Comparison of ENCODE assay signal across 28 cellular contexts in the genomic region with DNA sequence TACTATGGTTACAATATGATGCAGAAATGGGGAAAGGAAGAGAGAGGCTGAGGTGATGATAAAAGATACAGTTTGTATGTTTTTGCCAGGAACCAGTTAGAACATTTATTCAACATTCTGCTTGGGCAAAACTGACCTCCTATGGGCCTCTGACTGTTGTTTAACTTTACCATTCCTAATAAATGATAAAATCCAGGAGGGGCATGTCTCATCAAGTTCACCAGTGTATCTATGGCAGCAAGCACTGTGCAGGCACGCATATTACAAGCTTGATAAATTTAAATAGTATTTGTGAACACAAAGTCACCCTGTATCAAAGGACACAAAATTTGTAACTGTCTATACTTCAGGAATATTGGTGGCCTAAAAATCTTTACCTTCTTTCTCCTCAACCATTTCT. TPM values are rescaled to one million over a fixed set of nuclear protein-coding genes. Genes with fewer than 3 reads are reported as not detected.
DNase-seq lines count a peak whose midpoint lies in the region; ATAC-seq, FAIRE-seq and TF ChIP-seq lines count a peak whose summit lies in the region.
"Had no signal": no experiment of that assay in that cellular context is flagged by ENCODE, and none has a peak within 500 bp of the region (broad histone marks: within the 10 kb centered on the region; RNA-seq: fewer than 3 reads in every experiment).

No MANE protein-coding gene starts in this region.

- H3K9me1 ChIP-seq in keratinocyte (ENCODE audit: control insufficient read depth, extremely low read depth, insufficient read depth, low read length), result no peaks in the 10 kb centered on the region

- no peak overlapping the region for H3K4me3 Mint-ChIP-seq in activated CD4-positive, alpha-beta T cell treated with anti-CD3 and anti-CD28 coated beads, Interleukin-2, amount 10 ng/mL, durations not matched to agents 24 days and 14 days
- H3K4me3 Mint-ChIP-seq in activated CD4-positive, alpha-beta T cell treated with anti-CD3 and anti-CD28 coated beads for 36 hours, result no peak overlapping the region
- H3K4me3 Mint-ChIP-seq in CD8-positive, alpha-beta memory T cell, result no peak overlapping the region
- no peak overlapping the region for H3K4me3 Mint-ChIP-seq in astrocyte (ENCODE audit: unreplicated experiment)
- H3K4me3 Mint-ChIP-seq: B cell, neural crest cell had no signal

- no peaks in the 10 kb centered on the region for H3K36me3 ChIP-seq in CD8-positive, alpha-beta memory T cell (ENCODE audit: insufficient read depth, low read length)
- peaks cover 2% of the 10 kb centered on the region for H3K36me3 ChIP-seq in astrocyte (ENCODE audit: insufficient read depth, low read length)
- no peaks in the 10 kb centered on the region for H3K36me3 ChIP-seq in keratinocyte (ENCODE audit: control insufficient read depth in 2 of 2, extremely low read depth in 1 of 2, insufficient read depth in 2 of 2, low read length in 2 of 2)
- peaks cover 0 to 19% (median 10%) of the 10 kb centered on the region in 4 donors for H3K36me3 ChIP-seq in esophagus muscularis mucosa
- H3K36me3 ChIP-seq: brain microvascular endothelial cell had no signal

- dilution Hi-C loops in keratinocyte (cut with MboI; ENCODE audit: extremely low pct_ligation_motif_present, low sequenced_read_pairs), result loop anchor here (25.0 kb wide), 1 partner anchor 144 kb away; no protein-coding TSS in a partner anchor

- peaks cover 28% of the 10 kb centered on the region for H3K79me2 ChIP-seq in astrocyte (ENCODE audit: insufficient read depth, low read length)
- H3K79me2 ChIP-seq in keratinocyte (ENCODE audit: control insufficient read depth, insufficient read depth, low read length), result peaks cover 18% of the 10 kb centered on the region

- TF ChIP-seq POLR2A in esophagus muscularis mucosa (IDR thresholded peaks at IDR 0.05; ENCODE audit: low read depth), result no peak

- CTCF ChIA-PET in activated CD4-positive, alpha-beta T cell treated with anti-CD3 and anti-CD28 coated beads for 36 hours (lab: Charles Lee), result interaction anchor here (1.0 to 3.2 kb wide), 4 partner anchors 8 to 177 kb away, joined by 3 to 31 read pairs (median 4); no protein-coding TSS in a partner anchor
- CTCF ChIA-PET in CD8-positive, alpha-beta memory T cell (lab: Charles Lee), result no interaction called here

- TF ChIP-seq EP300 in esophagus muscularis mucosa (IDR thresholded peaks at IDR 0.05), result no peak

- 44% methylated on average over 1 of the region's 1 CpG for WGBS in esophagus muscularis mucosa

- TF ChIP-seq CTCF in astrocyte (IDR thresholded peaks at IDR 0.05; ENCODE audit: insufficient read depth, low read depth, low read length) (no peak), keratinocyte (optimal IDR thresholded peaks at IDR 0.05 in 1 of 3, IDR thresholded peaks at IDR 0.05 in 1 of 3, conservative IDR thresholded peaks at IDR 0.05 in 1 of 3; ENCODE audit: extremely low read depth in 1 of 3, insufficient read depth in 2 of 3, low read length in 3 of 3) (no peak), esophagus muscularis mucosa (IDR thresholded peaks at IDR 0.05) (no peak)

- no peak overlapping the region for H2AFZ ChIP-seq in astrocyte (ENCODE audit: low read depth, low read length)
- H2AFZ ChIP-seq in keratinocyte (ENCODE audit: control insufficient read depth, low read length), result no peak overlapping the region
- H2AFZ ChIP-seq: GM23248 had no signal

- H3K4me2 ChIP-seq in astrocyte (ENCODE audit: low read length) (no peak overlapping the region), keratinocyte (ENCODE audit: control insufficient read depth, extremely low read depth, insufficient read depth, low read depth, low read length) (peak overlapping the region; percentile 54)

- H3K4me1 Mint-ChIP-seq in activated CD4-positive, alpha-beta T cell treated with anti-CD3 and anti-CD28 coated beads, Interleukin-2, amount 10 ng/mL, durations not matched to agents 24 days and 14 days, result peaks cover 30% of the 10 kb centered on the region
- peaks cover 21% of the 10 kb centered on the region for H3K4me1 Mint-ChIP-seq in activated CD4-positive, alpha-beta T cell treated with anti-CD3 and anti-CD28 coated beads for 36 hours
- peaks cover 31 to 73% (median 46%) of the 10 kb centered on the region in 3 donors for H3K4me1 Mint-ChIP-seq in CD8-positive, alpha-beta memory T cell
- H3K4me1 Mint-ChIP-seq in astrocyte (ENCODE audit: low read depth, unreplicated experiment), result peaks cover 2% of the 10 kb centered on the region

- ATAC-seq in activated CD4-positive, alpha-beta T cell treated with anti-CD3 and anti-CD28 coated beads for 36 hours, result no peak
- ATAC-seq: heart right ventricle, left lung, mucosa of descending colon had no signal

- intact Hi-C loops in activated CD4-positive, alpha-beta T cell treated with anti-CD3 and anti-CD28 coated beads, Interleukin-2, amount 10 ng/mL, durations not matched to agents 24 days and 14 days (cut with micrococcal nuclease), result no loop called here
- intact Hi-C loops in activated CD4-positive, alpha-beta T cell treated with anti-CD3 and anti-CD28 coated beads for 36 hours (cut with DNase I, micrococcal nuclease), result no loop called here
- intact Hi-C loops in esophagus muscularis mucosa (cut with DNase I), result loop anchor here (5.0 kb wide), 1 partner anchor 49 kb away; no protein-coding TSS in a partner anchor

- no peaks in the 10 kb centered on the region for H3K4me1 ChIP-seq in CD8-positive, alpha-beta memory T cell (ENCODE audit: insufficient read depth, low read length)
- H3K4me1 ChIP-seq in astrocyte (ENCODE audit: insufficient read depth, low read length), result no peaks in the 10 kb centered on the region
- H3K4me1 ChIP-seq in keratinocyte (ENCODE audit: control insufficient read depth, extremely low read depth, insufficient read depth, low read length), result peaks cover 22% of the 10 kb centered on the region
- H3K4me1 ChIP-seq in esophagus muscularis mucosa, result peaks cover 0 to 36% (median 22%) of the 10 kb centered on the region in 4 donors
- H3K4me1 ChIP-seq: Caco-2, left lung, Peyer's patch had no signal

- no peak for DNase-seq in activated CD4-positive, alpha-beta T cell treated with anti-CD3 and anti-CD28 coated beads, Interleukin-2, amount 10 ng/mL, durations not matched to agents 24 days and 14 days
- DNase-seq in activated CD4-positive, alpha-beta T cell treated with anti-CD3 and anti-CD28 coated beads for 36 hours, result no peak
- no peak for DNase-seq in CD8-positive, alpha-beta memory T cell
- DNase-seq in astrocyte (ENCODE audit: low read depth) (peak; percentile 1), keratinocyte (ENCODE audit: low read depth, low spot score) (peak; percentile 21), NCI-H524 treated with DMSO at 0.1 percent for 48 hours (lab: John Stamatoyannopoulos, UW) (no peak), NCI-H446 treated with DMSO at 0.1 percent for 48 hours (lab: John Stamatoyannopoulos, UW) (no peak), esophagus muscularis mucosa (ENCODE audit: extremely low spot score) (no peak)
- DNase-seq: 8988T; activated CD4-positive, alpha-beta T cell treated with anti-CD3 and anti-CD28 coated beads, Interleukin-2, amount 50 U/mL, for 4 hours; activated T-cell treated with anti-CD3 and anti-CD28 coated beads, Interleukin-2, amount 50 U/mL, for 1 hour; brain microvascular endothelial cell; Caco-2; cortex of kidney; DMS79 treated with DMSO at 0.1 percent for 48 hours; GM23248; heart right ventricle; left lung; mucosa of descending colon; NCI-H2107; NCI-H510A treated with DMSO at 0.1 percent for 48 hours; Peyer's patch; posterior cingulate gyrus; upper lobe of left lung had no signal

- peaks cover 25% of the 10 kb centered on the region for H3K36me3 Mint-ChIP-seq in activated CD4-positive, alpha-beta T cell treated with anti-CD3 and anti-CD28 coated beads, Interleukin-2, amount 10 ng/mL, durations not matched to agents 24 days and 14 days (ENCODE audit: low read depth)
- H3K36me3 Mint-ChIP-seq in activated CD4-positive, alpha-beta T cell treated with anti-CD3 and anti-CD28 coated beads for 36 hours (ENCODE audit: low read depth), result peaks cover 8% of the 10 kb centered on the region
- peaks cover 0 to 28% (median 8%) of the 10 kb centered on the region in 3 donors for H3K36me3 Mint-ChIP-seq in CD8-positive, alpha-beta memory T cell
- H3K36me3 Mint-ChIP-seq in astrocyte (ENCODE audit: low read depth, unreplicated experiment), result no peaks in the 10 kb centered on the region

- H3K27ac Mint-ChIP-seq in activated CD4-positive, alpha-beta T cell treated with anti-CD3 and anti-CD28 coated beads, Interleukin-2, amount 10 ng/mL, durations not matched to agents 24 days and 14 days, result peak overlapping the region; percentile 61
- no peak overlapping the region for H3K27ac Mint-ChIP-seq in activated CD4-positive, alpha-beta T cell treated with anti-CD3 and anti-CD28 coated beads for 36 hours
- peak overlapping the region in 7 of 8 donors; percentile 26 to 84 (median 61) for H3K27ac Mint-ChIP-seq in CD8-positive, alpha-beta memory T cell
- no peak overlapping the region for H3K27ac Mint-ChIP-seq in astrocyte (ENCODE audit: unreplicated experiment)
- H3K27ac Mint-ChIP-seq: B cell had no signal

- no peak overlapping the region for H3K4me3 ChIP-seq in CD8-positive, alpha-beta memory T cell (ENCODE audit: low read length)
- H3K4me3 ChIP-seq in astrocyte (ENCODE audit: insufficient read depth, low read depth, low read length) (no peak overlapping the region), keratinocyte (ENCODE audit: control insufficient read depth in 2 of 3, extremely low read depth in 1 of 3, insufficient read depth in 2 of 3, low read depth in 1 of 3, low read length in 3 of 3) (peak overlapping the region in 1 of 3 experiments; percentile 16), esophagus muscularis mucosa (no peak overlapping the region)
- H3K4me3 ChIP-seq: GM23248, heart right ventricle, left lung, mucosa of descending colon, Peyer's patch, upper lobe of left lung had no signal

- peaks cover 14% of the 10 kb centered on the region for H4K20me1 ChIP-seq in astrocyte (ENCODE audit: insufficient read depth, low read length)
- no peaks in the 10 kb centered on the region for H4K20me1 ChIP-seq in keratinocyte (ENCODE audit: control insufficient read depth, extremely low read depth, insufficient read depth, low read length)

- no peaks in the 10 kb centered on the region for H3K9me3 ChIP-seq in CD8-positive, alpha-beta memory T cell (ENCODE audit: low read length)
- H3K9me3 ChIP-seq in astrocyte (ENCODE audit: insufficient read depth, low read depth, low read length), result no peaks in the 10 kb centered on the region
- no peaks in the 10 kb centered on the region for H3K9me3 ChIP-seq in keratinocyte (ENCODE audit: control insufficient read depth, low read depth, low read length)
- no peaks in the 10 kb centered on the region for H3K9me3 ChIP-seq in esophagus muscularis mucosa
- H3K9me3 ChIP-seq: Caco-2, heart right ventricle, left lung, mucosa of descending colon, Peyer's patch, upper lobe of left lung had no signal

- no peak overlapping the region for H3K27ac ChIP-seq in CD8-positive, alpha-beta memory T cell (ENCODE audit: low read depth, low read length)
- H3K27ac ChIP-seq in astrocyte (ENCODE audit: low read depth, low read length) (no peak overlapping the region), keratinocyte (ENCODE audit: control insufficient read depth, insufficient read depth, low read length) (peak overlapping the region; percentile 68), esophagus muscularis mucosa (replicated peaks in 1 of 4) (no peak overlapping the region)
- H3K27ac ChIP-seq: brain microvascular endothelial cell, GM23248, heart right ventricle, left lung, Peyer's patch, upper lobe of left lung, VCaP had no signal

- no peaks in the 10 kb centered on the region for H3K27me3 Mint-ChIP-seq in activated CD4-positive, alpha-beta T cell treated with anti-CD3 and anti-CD28 coated beads, Interleukin-2, amount 10 ng/mL, durations not matched to agents 24 days and 14 days
- no peaks in the 10 kb centered on the region for H3K27me3 Mint-ChIP-seq in activated CD4-positive, alpha-beta T cell treated with anti-CD3 and anti-CD28 coated beads for 36 hours
- H3K27me3 Mint-ChIP-seq in CD8-positive, alpha-beta memory T cell, result no peaks in the 10 kb centered on the region
- H3K27me3 Mint-ChIP-seq in astrocyte (ENCODE audit: low read depth, unreplicated experiment), result no peaks in the 10 kb centered on the region
- H3K27me3 Mint-ChIP-seq: B cell had no signal

- no peak for FAIRE-seq in astrocyte (lab: Jason Lieb, UNC)
- peak; percentile 55 for FAIRE-seq in keratinocyte (lab: Jason Lieb, UNC)
- FAIRE-seq: GM12891 had no signal

- POLR2A ChIA-PET in activated CD4-positive, alpha-beta T cell treated with anti-CD3 and anti-CD28 coated beads for 36 hours (lab: Charles Lee), result no interaction called here
- POLR2A ChIA-PET in CD8-positive, alpha-beta memory T cell (lab: Charles Lee), result no interaction called here

- H3K9ac ChIP-seq in astrocyte (ENCODE audit: low read length) (no peak overlapping the region), keratinocyte (ENCODE audit: control insufficient read depth, extremely low read depth, insufficient read depth, low read length) (peak overlapping the region; percentile 26)
- H3K9ac ChIP-seq: GM23248 had no signal

- H3K27me3 ChIP-seq in CD8-positive, alpha-beta memory T cell (ENCODE audit: insufficient read depth, low read length, poor library complexity, severe bottlenecking), result no peaks in the 10 kb centered on the region
- H3K27me3 ChIP-seq in astrocyte (ENCODE audit: insufficient read depth, low read length) (no peaks in the 10 kb centered on the region), keratinocyte (ENCODE audit: control insufficient read depth, extremely low read depth, insufficient read depth, low read length) (no peaks in the 10 kb centered on the region), esophagus muscularis mucosa (no peaks in the 10 kb centered on the region)
- H3K27me3 ChIP-seq: brain microvascular endothelial cell, heart right ventricle, left lung, Peyer's patch, upper lobe of left lung had no signal

- no peaks in the 10 kb centered on the region for H3K9me3 Mint-ChIP-seq in activated CD4-positive, alpha-beta T cell treated with anti-CD3 and anti-CD28 coated beads, Interleukin-2, amount 10 ng/mL, durations not matched to agents 24 days and 14 days
- H3K9me3 Mint-ChIP-seq in activated CD4-positive, alpha-beta T cell treated with anti-CD3 and anti-CD28 coated beads for 36 hours (ENCODE audit: low read depth), result no peaks in the 10 kb centered on the region
- no peaks in the 10 kb centered on the region for H3K9me3 Mint-ChIP-seq in CD8-positive, alpha-beta memory T cell
- no peaks in the 10 kb centered on the region for H3K9me3 Mint-ChIP-seq in astrocyte (ENCODE audit: unreplicated experiment)
- H3K9me3 Mint-ChIP-seq: neural crest cell had no signal

RNA-seq across cellular contexts. Expression of gene SOS1, which starts 52.6 kb away (rescaled TPM):
- 66.1 and 74.5 TPM in 2 replicates for total RNA-seq in activated CD4-positive, alpha-beta T cell treated with anti-CD3 and anti-CD28 coated beads, Interleukin-2, amount 10 ng/mL, durations not matched to agents 24 days and 14 days
- total RNA-seq in activated CD4-positive, alpha-beta T cell treated with anti-CD3 and anti-CD28 coated beads for 36 hours, result 10 to 100 TPM; 30.1 to 32.0 TPM
- 10 to 100 TPM; 72.6 to 75.9 TPM for total RNA-seq in CD8-positive, alpha-beta memory T cell
- 14.5 TPM for polyA plus RNA-seq in CD8-positive, alpha-beta memory T cell
- 33.3 and 44.0 TPM in 2 replicates for total RNA-seq in astrocyte
- 16.5 to 21.5 TPM (median 17.2 TPM) in 3 replicates for polyA plus RNA-seq in keratinocyte
- polyA plus RNA-seq in keratinocyte (2011; ENCODE audit: low read depth), result 25.6 TPM
- polyA plus RNA-seq in keratinocyte (2011; cell fraction: cytosol; rRNA removed), result 7.6 and 19.7 TPM in 2 replicates
- 33.4 and 40.1 TPM in 2 replicates for polyA plus RNA-seq in keratinocyte (2011; cell fraction: nucleus; rRNA removed)
- polyA plus RNA-seq in keratinocyte (2012; ENCODE audit: low replicate concordance), result 9.2 and 12.3 TPM in 2 replicates
- polyA minus RNA-seq in keratinocyte, result 12.7 to 51.7 TPM (median 48.5 TPM) in 3 replicates
- polyA minus RNA-seq in keratinocyte (2011; cell fraction: cytosol; rRNA and poly(A)+ RNA removed), result 17.5 TPM
- 22.8 and 52.8 TPM in 2 replicates for polyA minus RNA-seq in keratinocyte (2011; cell fraction: nucleus; rRNA and poly(A)+ RNA removed)
- 10 to 100 TPM; 33.3 to 48.6 (median 35.7) TPM for total RNA-seq in esophagus muscularis mucosa

Comparison
In these comparisons a context has a peak if more than half of its experiments do, and no peak if none do; other contexts are left out.
1. H3K27ac Mint-ChIP-seq: peak in activated CD4-positive, alpha-beta T cell treated with anti-CD3 and anti-CD28 coated beads, Interleukin-2, amount 10 ng/mL, durations not matched to agents 24 days and 14 days (single experiment) and CD8-positive, alpha-beta memory T cell (7 of 8); none in activated CD4-positive, alpha-beta T cell treated with anti-CD3 and anti-CD28 coated beads for 36 hours (single experiment) and astrocyte (single experiment).
2. DNase-seq: peak in astrocyte (single experiment) and keratinocyte (single experiment); none in activated CD4-positive, alpha-beta T cell treated with anti-CD3 and anti-CD28 coated beads, Interleukin-2, amount 10 ng/mL, durations not matched to agents 24 days and 14 days (single experiment), activated CD4-positive, alpha-beta T cell treated with anti-CD3 and anti-CD28 coated beads for 36 hours (single experiment), CD8-positive, alpha-beta memory T cell (0 of 5), NCI-H524 treated with DMSO at 0.1 percent for 48 hours (single experiment), NCI-H446 treated with DMSO at 0.1 percent for 48 hours (single experiment) and esophagus muscularis mucosa (single experiment).